Comparison of ENCODE assay signal across 21 cellular contexts in the genomic region with DNA sequence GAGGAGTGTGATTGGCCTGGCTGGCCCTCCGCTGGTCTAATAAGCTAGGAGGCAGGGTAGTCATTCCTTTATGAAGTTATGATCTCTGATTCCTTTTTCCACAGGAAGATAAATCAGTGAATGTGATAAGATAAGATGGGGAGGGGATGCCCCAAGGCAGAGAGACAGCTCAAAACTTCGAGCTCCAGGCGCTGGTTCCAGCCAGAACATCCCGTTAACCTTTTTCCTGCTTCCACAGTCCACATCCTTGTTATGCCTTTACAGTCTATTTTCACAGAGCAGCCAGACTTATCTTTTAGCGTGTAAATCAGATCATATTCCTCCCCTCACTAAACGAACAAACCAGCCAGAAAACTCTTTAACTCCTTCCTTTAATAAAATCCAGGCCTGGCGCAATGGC. TPM values are rescaled to one million over a fixed set of nuclear protein-coding genes. Genes with fewer than 3 reads are reported as not detected.
"Had no signal": no experiment of that assay in that cellular context is flagged by ENCODE, and none has a peak within 500 bp of the region (broad histone marks: within the 10 kb centered on the region; RNA-seq: fewer than 3 reads in every experiment).

No MANE protein-coding gene starts in this region.

- H3K4me3 ChIP-seq: cardiac muscle cell, esophagus squamous epithelium, lower lobe of right lung, right atrium auricular region, upper lobe of left lung had no signal

- H3K27me3 ChIP-seq: esophagus squamous epithelium, foreskin keratinocyte, right atrium auricular region, upper lobe of left lung had no signal

- H3K36me3 ChIP-seq: cardiac muscle cell, esophagus squamous epithelium, lower lobe of right lung, right atrium auricular region, upper lobe of left lung had no signal

- DNase-seq: activated CD4-positive, alpha-beta memory T cell treated with anti-CD3 and anti-CD28 coated beads for 36 hours; activated CD4-positive, alpha-beta T cell treated with anti-CD3 and anti-CD28 coated beads for 36 hours; activated CD8-positive, alpha-beta memory T cell treated with anti-CD3 and anti-CD28 coated beads, Interleukin-2, amount 10 ng/mL, durations not matched to agents 7 days and 5 days; activated effector memory CD4-positive, alpha-beta T cell treated with Interleukin-2 at 50 U/mL for 16 hours; activated naive CD4-positive, alpha-beta T cell treated with anti-CD3 and anti-CD28 coated beads, Interleukin-2, amount 50 U/mL, for 16 hours; activated T-cell treated with anti-CD3 and anti-CD28 coated beads, Interleukin-2, amount 50 U/mL, for 1 hour; esophagus squamous epithelium; foreskin keratinocyte; head of caudate nucleus; left cardiac atrium; lower lobe of right lung; stimulated activated CD4-positive, alpha-beta T cell treated with anti-CD3 and anti-CD28 coated beads, Interleukin-15, amount 100 ng/mL, for 24 hours; stimulated activated CD4-positive, alpha-beta T cell treated with anti-CD3 and anti-CD28 coated beads, Interleukin-4, amount 100 ng/mL, for 4 hours; stimulated activated CD8-positive, alpha-beta memory T cell treated with anti-CD3 and anti-CD28 coated beads, Interleukin-4, amount 100 ng/mL, for 48 hours; stimulated activated naive CD8-positive, alpha-beta T cell treated with anti-CD3 and anti-CD28 coated beads, Interleukin-15, Interleukin-2, amounts not matched to agents 100 U/mL and 50 U/mL, for 24 hours; upper lobe of left lung had no signal

- H3K9me3 ChIP-seq: esophagus squamous epithelium, lower lobe of right lung, right atrium auricular region, upper lobe of left lung had no signal

- H3K36me3 Mint-ChIP-seq: activated CD4-positive, alpha-beta memory T cell treated with anti-CD3 and anti-CD28 coated beads for 36 hours; activated CD8-positive, alpha-beta memory T cell treated with anti-CD3 and anti-CD28 coated beads, Interleukin-2, amount 10 ng/mL, durations not matched to agents 7 days and 5 days had no signal

- H3K4me1 Mint-ChIP-seq: activated CD4-positive, alpha-beta T cell treated with anti-CD3 and anti-CD28 coated beads for 36 hours; activated CD8-positive, alpha-beta memory T cell treated with anti-CD3 and anti-CD28 coated beads, Interleukin-2, amount 10 ng/mL, durations not matched to agents 7 days and 5 days had no signal

- H3K4me1 ChIP-seq: lower lobe of right lung, right atrium auricular region, upper lobe of left lung had no signal

- H3K27ac ChIP-seq: cardiac muscle cell, esophagus squamous epithelium, foreskin keratinocyte, lower lobe of right lung, right atrium auricular region, upper lobe of left lung had no signal

- H3K9me3 Mint-ChIP-seq: activated CD4-positive, alpha-beta memory T cell treated with anti-CD3 and anti-CD28 coated beads for 36 hours had no signal

- H3K4me3 Mint-ChIP-seq: activated CD4-positive, alpha-beta memory T cell treated with anti-CD3 and anti-CD28 coated beads for 36 hours; activated CD4-positive, alpha-beta T cell treated with anti-CD3 and anti-CD28 coated beads for 36 hours; activated CD8-positive, alpha-beta memory T cell treated with anti-CD3 and anti-CD28 coated beads, Interleukin-2, amount 10 ng/mL, durations not matched to agents 7 days and 5 days had no signal

- H3K27ac Mint-ChIP-seq: activated CD4-positive, alpha-beta memory T cell treated with anti-CD3 and anti-CD28 coated beads for 36 hours; activated CD4-positive, alpha-beta T cell treated with anti-CD3 and anti-CD28 coated beads for 36 hours; activated CD8-positive, alpha-beta memory T cell treated with anti-CD3 and anti-CD28 coated beads, Interleukin-2, amount 10 ng/mL, durations not matched to agents 7 days and 5 days had no signal

RNA-seq across cellular contexts. Expression of a gene that starts 38.5 kb away (rescaled TPM):
- total RNA-seq: cardiac muscle cell had no signal

RNA-seq across cellular contexts. Expression of a gene that starts 56.1 kb away (rescaled TPM):
- total RNA-seq: progenitor cell of endocrine pancreas; skeletal muscle tissue; T-helper 1 cell treated with Interleukin-12 subunit alpha and Interleukin-12 subunit beta and Interleukin-4 antibody, amounts not matched to agents 30 ng/mL and 1 ng/mL, for 36 hours had no signal
